ENCODE assay signal across 8 cellular contexts in genomic region chr6:87155920-87156600, GRCh38. TPM values are rescaled to one million over a fixed set of nuclear protein-coding genes. Genes with fewer than 3 reads are reported as not detected.
DNase-seq lines count a peak whose midpoint lies in the region; ATAC-seq and TF ChIP-seq lines count a peak whose summit lies in the region.

No MANE protein-coding gene starts in this region.

- peak; percentile 75 for DNase-seq in Caki2 (ENCODE audit: low read depth)
- peak; percentile 83 for DNase-seq in NB4 (ENCODE audit: low read depth)
- peak; percentile 32 to 37 for DNase-seq in activated CD4-positive, alpha-beta T cell treated with anti-CD3 and anti-CD28 coated beads, Interleukin-2, amount 50 U/mL, for 4 hours
- peak in 2 of 3 donors; percentile 65 for DNase-seq in effector memory CD4-positive, alpha-beta T cell
- DNase-seq in memory B cell (ENCODE audit: low spot score in 2 of 2): peak in 1 of 2 donors; percentile 39
- peak; percentile 25 for DNase-seq in stimulated activated CD8-positive, alpha-beta memory T cell treated with anti-CD3 and anti-CD28 coated beads, Interleukin-12 subunit alpha, Interleukin-12 subunit beta, amount 100 ng/mL, for 4 hours (ENCODE audit: low read depth)

- peak overlapping the region; percentile 80 for H3K4me3 ChIP-seq in NB4 (ENCODE audit: low read depth, low read length)
- H3K4me3 ChIP-seq in effector memory CD4-positive, alpha-beta T cell (ENCODE audit: insufficient read depth, low read depth, low read length, poor library complexity, severe bottlenecking): peak overlapping the region; percentile 85

- H3K27me3 ChIP-seq in effector memory CD4-positive, alpha-beta T cell (replicated peaks; ENCODE audit: control insufficient read depth, insufficient read depth, low read length, poor library complexity, severe bottlenecking): no peaks in the 10 kb centered on the region

- no peaks in the 10 kb centered on the region for H3K9me3 Mint-ChIP-seq in memory B cell

- no peak for TF ChIP-seq CTCF in NB4 (IDR thresholded peaks at IDR 0.05; ENCODE audit: low read depth, low read length)

- H3K36me3 ChIP-seq in effector memory CD4-positive, alpha-beta T cell (ENCODE audit: control insufficient read depth, insufficient read depth, low read length): no peaks in the 10 kb centered on the region

- ATAC-seq in GM21619 (IDR thresholded peaks at IDR 0.05; ENCODE audit: unreplicated experiment) (peak; percentile 4), memory B cell (ENCODE audit: low read depth) (peak; percentile 3), HG03457 (IDR thresholded peaks at IDR 0.05; ENCODE audit: unreplicated experiment) (no peak)

- no peak for TF ChIP-seq POLR2A in NB4 (IDR thresholded peaks at IDR 0.05; ENCODE audit: extremely low read depth, insufficient read length)

- H3K4me1 Mint-ChIP-seq in memory B cell: peaks cover 32% of the 10 kb centered on the region

- in situ Hi-C loops in Caki2 (cut with HindIII; ENCODE audit: low pct_unique_long_range_greater_than_20kb, low sequenced_read_pairs): no loop called here

- peaks cover 2% of the 10 kb centered on the region for H3K36me3 Mint-ChIP-seq in memory B cell

- peak overlapping the region; percentile 86 for H3K4me3 Mint-ChIP-seq in memory B cell

- peak overlapping the region; percentile 91 for H3K27ac Mint-ChIP-seq in memory B cell

- no peaks in the 10 kb centered on the region for H3K27me3 Mint-ChIP-seq in memory B cell

- no peaks in the 10 kb centered on the region for H3K9me3 ChIP-seq in effector memory CD4-positive, alpha-beta T cell (ENCODE audit: control insufficient read depth, low read length)

- H3K27ac ChIP-seq in effector memory CD4-positive, alpha-beta T cell (ENCODE audit: insufficient read depth, low read length, poor library complexity, severe bottlenecking): peak overlapping the region; percentile 94

- H3K4me1 ChIP-seq in effector memory CD4-positive, alpha-beta T cell (ENCODE audit: control insufficient read depth, insufficient read depth, low read length, poor library complexity, severe bottlenecking): peaks cover 22% of the 10 kb centered on the region

RNA-seq across cellular contexts. Expression of gene ZNF292, which starts 0.7 kb away (rescaled TPM):
- 9.6 and 10.7 TPM in 2 replicates for total RNA-seq in Caki2 (2014; rRNA removed; shearing (Covaris generic); ENCODE audit: low replicate concordance)
